11 cellular contexts compared by ENCODE assay signal in the genomic region with DNA sequence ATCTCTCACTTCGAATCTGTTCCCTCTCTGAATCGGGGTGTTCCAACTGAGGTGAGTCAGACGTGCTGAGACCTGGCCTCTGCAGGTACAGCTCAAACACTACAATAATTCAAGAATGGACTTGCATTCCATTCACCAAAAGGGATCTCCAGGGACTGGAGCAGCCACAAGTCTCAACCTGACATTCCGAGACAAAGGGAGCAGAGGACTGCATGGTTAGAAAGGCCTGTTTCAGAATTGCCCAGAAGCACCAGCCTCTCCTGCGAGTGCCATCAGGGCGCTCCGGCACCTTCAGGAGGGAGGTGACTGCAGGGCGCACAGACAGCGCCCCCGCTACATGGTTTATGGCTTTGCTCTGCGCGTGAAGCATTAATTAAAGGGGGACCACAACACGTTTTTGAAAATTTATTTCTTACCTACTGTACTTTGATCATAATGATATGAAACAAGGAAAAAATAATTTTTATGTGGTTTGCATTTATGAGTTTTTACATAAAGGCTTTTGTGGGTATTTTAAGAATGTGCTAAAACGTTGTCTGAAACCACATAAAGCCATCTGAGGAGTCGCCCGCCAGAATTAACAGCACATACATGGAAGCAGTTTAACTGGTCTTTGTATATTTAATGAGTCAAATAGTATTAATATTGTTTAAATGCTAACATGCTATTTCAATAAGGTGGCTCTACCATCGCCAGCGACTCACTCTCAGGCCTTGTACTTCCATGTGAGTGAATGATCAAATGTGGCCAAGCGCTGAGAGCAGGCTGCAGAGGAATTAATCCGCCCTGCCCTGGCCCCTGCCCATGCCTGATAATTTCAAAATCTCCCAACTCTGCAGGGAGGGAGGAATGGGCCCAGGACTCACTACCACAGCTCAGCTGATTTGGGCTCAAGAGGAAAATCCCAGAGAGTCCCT. TPM values are rescaled to one million over a fixed set of nuclear protein-coding genes. Genes with fewer than 3 reads are reported as not detected.
DNase-seq lines count a peak whose midpoint lies in the region; ATAC-seq and TF ChIP-seq lines count a peak whose summit lies in the region.
"Had no signal": no experiment of that assay in that cellular context is flagged by ENCODE, and none has a peak within 500 bp of the region (broad histone marks: within the 10 kb centered on the region; RNA-seq: fewer than 3 reads in every experiment).

No MANE protein-coding gene starts in this region.

- no peaks in the 10 kb centered on the region for H3K36me3 ChIP-seq in BE2C

- no peak overlapping the region for H3K4me3 ChIP-seq in BE2C (ENCODE audit: low read depth, low read length)
- H3K4me3 ChIP-seq: coronary artery had no signal

- intact Hi-C loops in MCF 10A (cut with micrococcal nuclease), result no loop called here

- no peaks in the 10 kb centered on the region for H3K27me3 Mint-ChIP-seq in MCF 10A (ENCODE audit: insufficient read depth, unreplicated experiment)
- H3K27me3 Mint-ChIP-seq in naive thymus-derived CD8-positive, alpha-beta T cell, result no peaks in the 10 kb centered on the region

- CTCF ChIA-PET in MCF 10A (lab: Yijun Ruan, JAX), result interaction anchor here (1.1 to 1.4 kb wide), 2 partner anchors 19 to 20 kb away, joined by 3 read pairs; no protein-coding TSS in a partner anchor

- H3K9me3 Mint-ChIP-seq in MCF 10A (ENCODE audit: unreplicated experiment), result no peaks in the 10 kb centered on the region
- H3K9me3 Mint-ChIP-seq in naive thymus-derived CD8-positive, alpha-beta T cell, result no peaks in the 10 kb centered on the region

- TF ChIP-seq EP300 in Ishikawa (IDR thresholded peaks at IDR 0.05; ENCODE audit: borderline replicate concordance), result no peak

- TF ChIP-seq RAD21 in Ishikawa (IDR thresholded peaks at IDR 0.05; ENCODE audit: low read depth), result no peak

- H3K4me3 Mint-ChIP-seq in MCF 10A (ENCODE audit: unreplicated experiment), result peak overlapping the region; percentile 62
- peak overlapping the region in 9 of 10 donors; percentile 3 to 79 (median 52) for H3K4me3 Mint-ChIP-seq in naive thymus-derived CD8-positive, alpha-beta T cell

- peak overlapping the region; percentile 78 for H3K27ac Mint-ChIP-seq in MCF 10A (ENCODE audit: low read depth, unreplicated experiment)
- H3K27ac Mint-ChIP-seq in naive thymus-derived CD8-positive, alpha-beta T cell, result peak overlapping the region; percentile 0 to 83 (median 72)

- peak; percentile 66 to 82 for ATAC-seq in naive thymus-derived CD8-positive, alpha-beta T cell
- ATAC-seq in HG03565 (IDR thresholded peaks at IDR 0.05; ENCODE audit: unreplicated experiment), result no peak

- H3K4me1 ChIP-seq in BE2C, result no peaks in the 10 kb centered on the region

- no TSS peak for BruUV-seq in MCF 10A (replicated peaks; lab: Mats Ljungman, UMichigan)

- H3K27me3 ChIP-seq in BE2C, result no peaks in the 10 kb centered on the region

- DNase-seq in DMS79 treated with DMSO at 0.1 percent for 48 hours (lab: John Stamatoyannopoulos, UW), result peak; percentile 89
- peak; percentile 90 for DNase-seq in MCF 10A (ENCODE audit: unreplicated experiment)
- peak in 1 of 10 donors; percentile 21 for DNase-seq in naive thymus-derived CD8-positive, alpha-beta T cell
- no peak for DNase-seq in hepatic stellate cell (ENCODE audit: low spot score)
- no peak for DNase-seq in BE2C
- DNase-seq in SKM-1 treated with dmso at 0.1 percent for 144 hours (lab: John Stamatoyannopoulos, UW; ENCODE audit: unreplicated experiment), result no peak
- DNase-seq: NCI-H526 treated with DMSO at 0.1 percent for 48 hours, T-helper 2 cell had no signal

- H3K9me3 ChIP-seq in BE2C, result no peaks in the 10 kb centered on the region

- POLR2A ChIA-PET in MCF 10A (lab: Yijun Ruan, JAX), result interaction anchor here (0.7 to 1.8 kb wide), 15 partner anchors 14 to 330 kb away, joined by 3 to 13 read pairs (median 3); a partner anchor contains a TSS
- POLR2A ChIA-PET in naive thymus-derived CD8-positive, alpha-beta T cell (lab: Charles Lee), result no interaction called here

- peaks cover 22% of the 10 kb centered on the region for H3K36me3 Mint-ChIP-seq in MCF 10A (ENCODE audit: insufficient read depth, unreplicated experiment)
- H3K36me3 Mint-ChIP-seq in naive thymus-derived CD8-positive, alpha-beta T cell, result peaks cover 0 to 48% (median 0%) of the 10 kb centered on the region in 3 donors

- peaks cover 8% of the 10 kb centered on the region for H3K4me1 Mint-ChIP-seq in MCF 10A (ENCODE audit: insufficient read depth, unreplicated experiment)
- H3K4me1 Mint-ChIP-seq in naive thymus-derived CD8-positive, alpha-beta T cell, result peaks cover 26 to 71% (median 43%) of the 10 kb centered on the region in 4 donors

- TF ChIP-seq CTCF in MCF 10A (IDR thresholded peaks at IDR 0.05; ENCODE audit: unreplicated experiment) (no peak), BE2C (IDR thresholded peaks at IDR 0.05; ENCODE audit: low read depth, low read length) (no peak)

TF ChIP-seq in Ishikawa, 13 proteins besides CTCF, POLR2A, EP300 and RAD21:
- TF ChIP-seq TEAD4 (IDR thresholded peaks at IDR 0.05), result 0 out of 2 replicates have a peak, but pooled peaks have one; percentile 11
- no peak for TF ChIP-seq YY1 (IDR thresholded peaks at IDR 0.05; ENCODE audit: low read depth)

RNA-seq across cellular contexts. Expression of a gene that starts 49.4 kb away (rescaled TPM):
- total RNA-seq in MCF 10A (2022), result 16.2 and 20.2 TPM in 2 replicates
- 1 to 10 TPM; 4.8 to 6.4 TPM for total RNA-seq in naive thymus-derived CD8-positive, alpha-beta T cell
- 1 to 10 TPM; 3.1 to 4.3 (median 3.7) TPM for polyA plus RNA-seq in naive thymus-derived CD8-positive, alpha-beta T cell
- 9.0 TPM for polyA plus RNA-seq in BE2C (2012; ENCODE audit: insufficient read depth, insufficient read length, low read depth)

RNA-seq across cellular contexts. Expression of a gene that starts 49.5 kb away (rescaled TPM):
- total RNA-seq in MCF 10A (2022), result 26.7 and 28.7 TPM in 2 replicates
- 10 to 100 TPM; 24.8 to 27.7 TPM for total RNA-seq in naive thymus-derived CD8-positive, alpha-beta T cell
- 100 to 1,000 TPM in 2 of 3 donors, 10 to 100 TPM in 1; 99.3 to 116 (median 115) TPM for polyA plus RNA-seq in naive thymus-derived CD8-positive, alpha-beta T cell
- 36.5 TPM for polyA plus RNA-seq in BE2C (2012; ENCODE audit: insufficient read depth, insufficient read length, low read depth)

Comparison
In these comparisons a context has a peak if more than half of its experiments do, and no peak if none do; other contexts are left out.
1. DNase-seq: peak in DMS79 treated with DMSO at 0.1 percent for 48 hours (single experiment) and MCF 10A (single experiment); none in hepatic stellate cell (single experiment), BE2C (single experiment) and SKM-1 treated with dmso at 0.1 percent for 144 hours (single experiment).